ENCODE assay signal across 26 cellular contexts in the genomic region with DNA sequence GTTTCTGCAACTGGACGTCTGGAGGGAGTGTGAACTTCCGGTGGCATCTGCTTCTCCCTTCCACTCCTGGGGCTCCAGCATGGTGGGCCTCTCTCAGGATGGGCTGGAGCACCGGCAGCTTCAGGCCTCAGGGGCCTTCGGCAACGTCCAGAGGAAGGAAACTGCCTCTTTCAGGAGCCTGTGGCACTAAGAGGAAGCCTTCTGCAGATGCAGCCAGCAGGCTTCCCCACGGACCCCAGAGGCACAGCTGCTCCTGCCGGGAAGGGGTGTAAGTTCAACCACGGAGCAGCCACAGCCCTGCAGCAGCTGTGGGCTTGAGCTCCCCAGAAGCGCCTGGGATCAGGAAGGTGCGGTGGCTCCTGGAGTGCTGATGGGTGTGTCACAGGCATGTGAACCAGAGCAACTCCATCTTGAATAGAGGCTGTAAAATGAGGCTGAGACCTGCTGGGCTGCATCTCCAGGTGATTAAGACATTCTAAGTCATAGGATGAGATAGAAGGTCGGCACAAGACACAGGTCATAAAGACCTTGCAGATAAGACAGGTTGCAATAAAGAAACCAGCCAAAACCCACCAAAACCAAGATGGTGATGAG. TPM values are rescaled to one million over a fixed set of nuclear protein-coding genes. Genes with fewer than 3 reads are reported as not detected.
A peak's percentile ranks its signal among the peaks of the same experiment; 100 is the strongest.
DNase-seq lines count a peak whose midpoint lies in the region; ATAC-seq and TF ChIP-seq lines count a peak whose summit lies in the region.
"Had no signal": no experiment of that assay in that cellular context is flagged by ENCODE, and none has a peak within 500 bp of the region (broad histone marks: within the 10 kb centered on the region; RNA-seq: fewer than 3 reads in every experiment).

No MANE protein-coding gene starts in this region.

- no peaks in the 10 kb centered on the region for H4K20me1 ChIP-seq in BLaER1

- peaks cover 10% of the 10 kb centered on the region for H3K9me3 Mint-ChIP-seq in glutamatergic neuron (ENCODE audit: unreplicated experiment)

- H3K27ac Mint-ChIP-seq in glutamatergic neuron (ENCODE audit: unreplicated experiment): no peak overlapping the region

- DNase-seq in KBM-7: peak; percentile 50
- peak; percentile 80 to 82 for DNase-seq in SJCRH30
- peak; percentile 67 for DNase-seq in myocyte (ENCODE audit: low read depth)
- no peak for DNase-seq in glutamatergic neuron
- DNase-seq in caudate nucleus (lab: John Stamatoyannopoulos, UW): no peak
- no peak for DNase-seq in iPS-NIHi11 (ENCODE audit: low spot score)
- DNase-seq: DMS 273 treated with DMSO at 0.1 percent for 48 hours; DMS79 treated with DMSO at 0.1 percent for 48 hours; GOT3; IMR-90; Karpas-422; MG63; NCI-H1105; NCI-H146; NCI-H2029; NCI-H226; NCI-H510A treated with DMSO at 0.1 percent for 48 hours; NCI-H774; NK-92 treated with Interleukin-12 subunit alpha and Interleukin-12 subunit beta, amount 100 ng/mL, for 24 hours; OCI-M1 had no signal

- H3K4me3 ChIP-seq in BLaER1 (no peak overlapping the region), SJCRH30 (no peak overlapping the region)
- H3K4me3 ChIP-seq: MG63 had no signal

- H3K4me1 ChIP-seq in BLaER1: peaks cover 84% of the 10 kb centered on the region
- H3K4me1 ChIP-seq in SJCRH30: peaks cover 21% of the 10 kb centered on the region
- H3K4me1 ChIP-seq: Caco-2 had no signal

- ATAC-seq in GM19351 (IDR thresholded peaks at IDR 0.05; ENCODE audit: unreplicated experiment): no peak
- ATAC-seq: HCT116, Right ventricle myocardium inferior had no signal

- H3K27me3 ChIP-seq in BLaER1 (no peaks in the 10 kb centered on the region), SJCRH30 (no peaks in the 10 kb centered on the region)
- H3K27me3 ChIP-seq: MG63 had no signal

- peaks cover 7% of the 10 kb centered on the region for H3K27me3 Mint-ChIP-seq in glutamatergic neuron (ENCODE audit: unreplicated experiment)
- H3K27me3 Mint-ChIP-seq: CD4-positive, alpha-beta memory T cell had no signal

- peak overlapping the region; percentile 90 for H3K27ac ChIP-seq in BLaER1
- H3K27ac ChIP-seq in SJCRH30: peak overlapping the region; percentile 46
- H3K27ac ChIP-seq in caudate nucleus (ENCODE audit: low read depth, low read length): no peak overlapping the region

- no peaks in the 10 kb centered on the region for H3K36me3 ChIP-seq in BLaER1
- H3K36me3 ChIP-seq in SJCRH30: no peaks in the 10 kb centered on the region
- H3K36me3 ChIP-seq: MG63 had no signal

- H3K9ac ChIP-seq in BLaER1: peak overlapping the region; percentile 39

- peak overlapping the region; percentile 68 for H3K4me2 ChIP-seq in BLaER1

- H3K4me1 Mint-ChIP-seq in glutamatergic neuron (ENCODE audit: low read depth, unreplicated experiment): peaks cover under 1% of the 10 kb centered on the region

- in situ Hi-C loops in KBM-7 (cut with MboI; ENCODE audit: low pct_unique_long_range_greater_than_20kb, low sequenced_read_pairs): no loop called here

- peaks cover 7% of the 10 kb centered on the region for H3K36me3 Mint-ChIP-seq in glutamatergic neuron (ENCODE audit: unreplicated experiment)

- TF ChIP-seq CTCF in glutamatergic neuron (IDR thresholded peaks at IDR 0.05; ENCODE audit: partially characterized antibody, unreplicated experiment): no peak

- H3K4me3 Mint-ChIP-seq in glutamatergic neuron (ENCODE audit: unreplicated experiment): no peak overlapping the region
- H3K4me3 Mint-ChIP-seq: CD4-positive, alpha-beta memory T cell had no signal

- H3K9me3 ChIP-seq in BLaER1 (peaks cover 21% of the 10 kb centered on the region), SJCRH30 (replicated peaks) (no peaks in the 10 kb centered on the region; the same call in 1 of the 2 replicates)

RNA-seq across cellular contexts. Expression of a gene that starts 50.8 kb away (rescaled TPM):
- total RNA-seq in SJCRH30 (2014; rRNA removed; shearing (Covaris generic)): 19.2 and 25.9 TPM in 2 replicates
- total RNA-seq in myocyte: 24.4 and 27.1 TPM in 2 replicates
- 28.0 TPM for polyA plus RNA-seq in myocyte (2012)
- total RNA-seq in glutamatergic neuron (ENCODE audit: unreplicated experiment): 65.4 TPM

RNA-seq across cellular contexts. Expression of a gene that starts 52.7 kb away (rescaled TPM):
- 73.8 and 79.8 TPM in 2 replicates for total RNA-seq in SJCRH30 (2014; rRNA removed; shearing (Covaris generic))
- total RNA-seq in myocyte (47.1 and 48.6 TPM in 2 replicates), glutamatergic neuron (ENCODE audit: unreplicated experiment) (205 TPM)
- 469 TPM for polyA plus RNA-seq in myocyte (2012)

Comparison
In these comparisons a context has a peak if more than half of its experiments do, and no peak if none do; other contexts are left out.
1. DNase-seq: peak in KBM-7 (single experiment), SJCRH30 (2 of 2) and myocyte (single experiment); none in glutamatergic neuron (single experiment), caudate nucleus (0 of 61) and iPS-NIHi11 (single experiment).